In the genomic region with DNA sequence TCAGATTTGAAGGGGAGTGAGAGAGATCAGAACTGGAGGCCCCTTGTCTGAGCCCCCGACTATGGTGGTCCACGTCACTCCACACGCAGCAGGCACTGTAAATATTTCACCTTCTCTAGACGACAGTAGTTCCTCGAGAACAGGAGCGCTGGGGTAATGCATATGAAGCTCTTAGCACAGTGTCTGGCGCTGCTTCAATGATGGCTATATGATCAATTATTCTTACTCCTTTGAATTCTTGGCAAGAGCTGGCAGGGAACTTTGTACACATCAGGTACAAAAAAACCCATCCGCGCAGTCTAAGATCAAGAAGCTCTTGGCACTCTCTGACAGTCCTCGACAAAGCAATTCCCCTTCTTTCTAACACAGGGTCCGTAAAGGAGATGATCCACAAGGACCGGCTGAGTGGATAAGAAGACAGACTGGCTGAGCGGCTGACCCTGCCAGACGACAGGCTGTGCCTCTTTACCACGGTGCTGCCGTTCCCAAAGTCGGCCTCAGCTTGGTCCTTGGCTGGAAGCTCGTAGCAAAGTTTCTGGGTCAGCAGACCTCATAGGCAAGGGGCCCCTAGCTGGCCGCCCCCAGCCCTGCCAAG, we compare ENCODE assay signal across 8 cellular contexts. TPM values are rescaled to one million over a fixed set of nuclear protein-coding genes. Genes with fewer than 3 reads are reported as not detected.
DNase-seq lines count a peak whose midpoint lies in the region; ATAC-seq, FAIRE-seq and TF ChIP-seq lines count a peak whose summit lies in the region.

No MANE protein-coding gene starts in this region.

- H3K36me3 ChIP-seq in CD4-positive, alpha-beta memory T cell (ENCODE audit: insufficient read depth, low read length): no peaks in the 10 kb centered on the region

- peak overlapping the region; percentile 30 to 89 for H3K4me3 ChIP-seq in CD4-positive, alpha-beta memory T cell (ENCODE audit: low read length in 2 of 2)
- peak overlapping the region; percentile 51 for H3K4me3 ChIP-seq in HFF-Myc (replicated peaks; ENCODE audit: low read depth, low read length)
- H3K4me3 ChIP-seq in right cardiac atrium (ENCODE audit: low read length): peak overlapping the region; percentile 71

- H3K27ac ChIP-seq in CD4-positive, alpha-beta memory T cell (ENCODE audit: low read depth, low read length): peak overlapping the region; percentile 77
- H3K27ac ChIP-seq in right cardiac atrium (ENCODE audit: low read length): peak overlapping the region; percentile 28

- no peaks in the 10 kb centered on the region for H3K9me3 ChIP-seq in CD4-positive, alpha-beta memory T cell (ENCODE audit: control insufficient read depth in 1 of 2, low read length in 2 of 2)
- H3K9me3 ChIP-seq in right cardiac atrium (ENCODE audit: control insufficient read depth, low read length): no peaks in the 10 kb centered on the region

- 31% methylated on average over 19 of the region's 19 CpGs for WGBS in right cardiac atrium

- DNase-seq in CD4-positive, alpha-beta memory T cell: peak in 2 of 5 donors; percentile 18 to 24
- no peak for DNase-seq in HFF-Myc (ENCODE audit: extremely low read depth, low read depth)
- no peak for DNase-seq in activated B cell treated with CpG ODN at 0.5 μM for 24 hours
- no peak for DNase-seq in right cardiac atrium
- peak; percentile 15 for DNase-seq in stimulated activated naive B cell treated with anti-CD40 and anti-IgM and Interleukin-4, amounts not matched to agents 10 μg/mL and 1 μg/mL and 100 μg/mL, for 72 hours
- no peak for DNase-seq in H4 (ENCODE audit: low spot score)
- DNase-seq in HTR-8/SVneo (ENCODE audit: insufficient read length, low spot score): no peak

- no peak for FAIRE-seq in HTR-8/SVneo (lab: Jason Lieb, UNC)

- intact Hi-C loops in CD4-positive, alpha-beta memory T cell (cut with micrococcal nuclease): loop anchor here (1.0 kb wide), 1 partner anchor 30 kb away; no protein-coding TSS in a partner anchor
- intact Hi-C loops in activated B cell treated with CpG ODN at 0.5 μM for 24 hours (cut with micrococcal nuclease) (loop anchor here (1.0 to 10.0 kb wide), 2 partner anchors 30 to 1954 kb away; a partner anchor contains a TSS), right cardiac atrium (cut with DNase I) (no loop called here)

- no peaks in the 10 kb centered on the region for H3K27me3 ChIP-seq in CD4-positive, alpha-beta memory T cell (ENCODE audit: insufficient read depth, low read length)
- H3K27me3 ChIP-seq in right cardiac atrium (ENCODE audit: control insufficient read depth, insufficient read depth): no peaks in the 10 kb centered on the region

- peak overlapping the region; percentile 80 to 95 (median 92) for H3K4me3 Mint-ChIP-seq in CD4-positive, alpha-beta memory T cell
- peak overlapping the region; percentile 90 for H3K4me3 Mint-ChIP-seq in activated B cell treated with CpG ODN at 0.5 μM for 24 hours
- H3K4me3 Mint-ChIP-seq in stimulated activated naive B cell treated with anti-CD40 and anti-IgM and Interleukin-4, amounts not matched to agents 10 μg/mL and 1 μg/mL and 100 μg/mL, for 72 hours: peak overlapping the region; percentile 93 to 95

- no peaks in the 10 kb centered on the region for H3K27me3 Mint-ChIP-seq in CD4-positive, alpha-beta memory T cell
- no peaks in the 10 kb centered on the region for H3K27me3 Mint-ChIP-seq in activated B cell treated with CpG ODN at 0.5 μM for 24 hours
- H3K27me3 Mint-ChIP-seq in stimulated activated naive B cell treated with anti-CD40 and anti-IgM and Interleukin-4, amounts not matched to agents 10 μg/mL and 1 μg/mL and 100 μg/mL, for 72 hours: no peaks in the 10 kb centered on the region

- POLR2A ChIA-PET in CD4-positive, alpha-beta memory T cell (lab: Charles Lee; ENCODE audit: partially characterized antibody): interaction anchor here (1.1 to 8.3 kb wide), 11 partner anchors 8 to 101 kb away, joined by 4 to 101 read pairs (median 7); a partner anchor contains a TSS
- POLR2A ChIA-PET in activated B cell treated with CpG ODN at 0.5 μM for 24 hours (lab: Charles Lee): interaction anchor here (1.2 to 7.7 kb wide), 11 partner anchors 8 to 110 kb away, joined by 3 to 176 read pairs (median 7); a partner anchor contains a TSS

- ATAC-seq in activated B cell treated with CpG ODN at 0.5 μM for 24 hours (ENCODE audit: low read depth): no peak
- peak; percentile 17 to 20 for ATAC-seq in right cardiac atrium
- no peak for ATAC-seq in stimulated activated naive B cell treated with anti-CD40 and anti-IgM and Interleukin-4, amounts not matched to agents 10 μg/mL and 1 μg/mL and 100 μg/mL, for 72 hours (replicated peaks)
- no peak for ATAC-seq in HG02970 (IDR thresholded peaks at IDR 0.05; ENCODE audit: low FRiP score, unreplicated experiment)

- no peaks in the 10 kb centered on the region for H3K9me3 Mint-ChIP-seq in CD4-positive, alpha-beta memory T cell
- no peaks in the 10 kb centered on the region for H3K9me3 Mint-ChIP-seq in activated B cell treated with CpG ODN at 0.5 μM for 24 hours
- peaks cover 0 to 4% of the 10 kb centered on the region in 2 donors for H3K9me3 Mint-ChIP-seq in stimulated activated naive B cell treated with anti-CD40 and anti-IgM and Interleukin-4, amounts not matched to agents 10 μg/mL and 1 μg/mL and 100 μg/mL, for 72 hours

- peaks cover 6 to 28% of the 10 kb centered on the region in 2 donors for H3K36me3 Mint-ChIP-seq in CD4-positive, alpha-beta memory T cell
- H3K36me3 Mint-ChIP-seq in activated B cell treated with CpG ODN at 0.5 μM for 24 hours (ENCODE audit: low read depth): peaks cover 33% of the 10 kb centered on the region
- H3K36me3 Mint-ChIP-seq in stimulated activated naive B cell treated with anti-CD40 and anti-IgM and Interleukin-4, amounts not matched to agents 10 μg/mL and 1 μg/mL and 100 μg/mL, for 72 hours: peaks cover 33 to 61% of the 10 kb centered on the region in 2 donors

- H3K4me1 Mint-ChIP-seq in CD4-positive, alpha-beta memory T cell: peaks cover 48 to 89% (median 66%) of the 10 kb centered on the region in 4 donors
- H3K4me1 Mint-ChIP-seq in activated B cell treated with CpG ODN at 0.5 μM for 24 hours: peaks cover 77% of the 10 kb centered on the region
- peaks cover 55 to 95% of the 10 kb centered on the region in 2 donors for H3K4me1 Mint-ChIP-seq in stimulated activated naive B cell treated with anti-CD40 and anti-IgM and Interleukin-4, amounts not matched to agents 10 μg/mL and 1 μg/mL and 100 μg/mL, for 72 hours

- TF ChIP-seq CTCF in HFF-Myc (IDR thresholded peaks at IDR 0.05; ENCODE audit: low read depth, low read length, missing control alignments) (no peak), activated B cell treated with CpG ODN at 0.5 μM for 24 hours (IDR thresholded peaks at IDR 0.05) (no peak)

- peak overlapping the region; percentile 75 to 97 (median 94) for H3K27ac Mint-ChIP-seq in CD4-positive, alpha-beta memory T cell
- peak overlapping the region; percentile 99 for H3K27ac Mint-ChIP-seq in activated B cell treated with CpG ODN at 0.5 μM for 24 hours
- peak overlapping the region; percentile 98 for H3K27ac Mint-ChIP-seq in stimulated activated naive B cell treated with anti-CD40 and anti-IgM and Interleukin-4, amounts not matched to agents 10 μg/mL and 1 μg/mL and 100 μg/mL, for 72 hours

- peaks cover 68% of the 10 kb centered on the region for H3K4me1 ChIP-seq in CD4-positive, alpha-beta memory T cell (ENCODE audit: insufficient read depth, low read length)
- H3K4me1 ChIP-seq in right cardiac atrium (ENCODE audit: control insufficient read depth, insufficient read depth, low read length): no peaks in the 10 kb centered on the region

- CTCF ChIA-PET in CD4-positive, alpha-beta memory T cell (lab: Charles Lee; ENCODE audit: partially characterized antibody): interaction anchor here (0.7 to 5.8 kb wide), 6 partner anchors 8 to 101 kb away, joined by 3 to 63 read pairs (median 16); no protein-coding TSS in a partner anchor
- CTCF ChIA-PET in activated B cell treated with CpG ODN at 0.5 μM for 24 hours (lab: Charles Lee): interaction anchor here (0.6 to 3.1 kb wide), 3 partner anchors 30 to 80 kb away, joined by 4 to 22 read pairs (median 6); no protein-coding TSS in a partner anchor

RNA-seq across cellular contexts. Expression of a gene that starts 0.5 kb away (rescaled TPM):
- 10 to 100 TPM; 18.7 to 20.0 TPM for total RNA-seq in CD4-positive, alpha-beta memory T cell
- 1 to 10 TPM; 4.6 to 5.0 TPM for polyA plus RNA-seq in CD4-positive, alpha-beta memory T cell
- total RNA-seq in activated B cell treated with CpG ODN at 0.5 μM for 24 hours (88.5 and 92.4 TPM in 2 replicates), right cardiac atrium (1 to 10 TPM; 3.3 to 4.5 (median 3.6) TPM)
- polyA plus RNA-seq in right cardiac atrium: 2.2 TPM
- 0.02 TPM in 1 of 2 replicates, not detected in the other for total RNA-seq in H4 (2014; rRNA removed; shearing (Covaris generic))

Comparison
In these comparisons a context has a peak if more than half of its experiments do, and no peak if none do; other contexts are left out.
1. ATAC-seq: peak in right cardiac atrium (2 of 2); none in activated B cell treated with CpG ODN at 0.5 μM for 24 hours (single experiment), stimulated activated naive B cell treated with anti-CD40 and anti-IgM and Interleukin-4, amounts not matched to agents 10 μg/mL and 1 μg/mL and 100 μg/mL, for 72 hours (0 of 2) and HG02970 (single experiment).
2. intact Hi-C loops: an anchor here in CD4-positive, alpha-beta memory T cell (1.0 kb wide) and activated B cell treated with CpG ODN at 0.5 μM for 24 hours (1.0 to 10.0 kb wide); none called in right cardiac atrium.
3. Peak in every context shown above with its lines, with median percentiles within 50 percentile points of each other: H3K4me3 ChIP-seq, H3K27ac Mint-ChIP-seq and H3K4me3 Mint-ChIP-seq.